In the genomic region with DNA sequence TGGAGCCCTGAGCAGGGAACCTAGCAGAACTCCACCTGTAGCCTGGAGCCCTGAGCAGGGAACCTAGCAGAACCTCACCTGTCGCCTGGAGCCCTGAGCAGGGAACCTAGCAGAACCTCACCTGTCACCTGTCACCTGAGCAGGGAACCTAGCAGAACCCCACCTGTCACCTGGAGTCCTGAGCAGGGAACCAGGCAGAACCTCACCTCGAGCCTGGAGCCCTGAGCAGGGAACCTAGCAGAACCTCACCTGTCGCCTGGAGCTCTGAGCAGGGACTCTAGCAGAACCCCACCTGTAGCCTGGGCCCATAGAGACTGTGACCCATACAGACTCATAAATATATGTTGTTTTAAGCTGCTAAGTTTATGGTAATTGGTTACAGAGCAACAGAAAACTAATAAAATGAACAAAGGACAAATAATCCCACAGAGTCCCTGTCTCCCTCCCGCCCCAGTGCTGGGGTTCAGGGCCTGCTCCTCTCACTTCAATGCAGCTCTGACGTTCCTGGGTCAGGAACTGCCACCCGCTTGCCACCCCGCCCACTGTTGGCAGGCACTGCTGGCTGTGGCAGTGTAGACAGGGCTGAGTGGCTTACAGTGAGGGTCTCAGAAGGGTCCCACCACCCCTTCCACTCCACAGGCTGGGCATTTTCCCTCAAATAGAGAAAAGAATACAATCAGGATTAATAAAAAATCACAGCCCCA, we compare ENCODE assay signal across 17 cellular contexts.
"Had no signal": no experiment of that assay in that cellular context is flagged by ENCODE, and none has a peak within 500 bp of the region (broad histone marks: within the 10 kb centered on the region; RNA-seq: fewer than 3 reads in every experiment).

No MANE protein-coding gene starts in this region.

- DNase-seq: activated CD8-positive, alpha-beta memory T cell treated with anti-CD3 and anti-CD28 coated beads, Interleukin-2, amount 50 U/mL, for 48 hours; activated CD8-positive, alpha-beta T cell treated with anti-CD3 and anti-CD28 coated beads, Interleukin-2, amount 10 ng/mL, durations not matched to agents 7 days and 5 days; activated gamma-delta T cell; adrenal gland; islet precursor cell; naive thymus-derived CD8-positive, alpha-beta T cell; stimulated activated CD4-positive, alpha-beta T cell treated with anti-CD3 and anti-CD28 coated beads, Interleukin-4, amount 100 ng/mL, for 4 hours; stimulated activated CD8-positive, alpha-beta memory T cell treated with anti-CD3 and anti-CD28 coated beads, Interleukin-4, amount 100 ng/mL, for 48 hours; thyroid gland; uterus; WERI-Rb-1 had no signal

- H3K27me3 Mint-ChIP-seq: naive thymus-derived CD8-positive, alpha-beta T cell had no signal

- H3K4me3 ChIP-seq: adrenal gland, esophagus muscularis mucosa, hepatocyte, right atrium auricular region, smooth muscle cell, thyroid gland, uterus had no signal

- H3K79me2 ChIP-seq: hepatocyte had no signal

- H2AFZ ChIP-seq: hepatocyte had no signal

- ATAC-seq: activated CD8-positive, alpha-beta T cell treated with anti-CD3 and anti-CD28 coated beads, Interleukin-2, amount 10 ng/mL, durations not matched to agents 7 days and 5 days; left lobe of liver; naive thymus-derived CD8-positive, alpha-beta T cell had no signal

- H3K4me2 ChIP-seq: hepatocyte, smooth muscle cell had no signal

- H3K4me3 Mint-ChIP-seq: activated CD8-positive, alpha-beta T cell treated with anti-CD3 and anti-CD28 coated beads, Interleukin-2, amount 10 ng/mL, durations not matched to agents 7 days and 5 days; naive thymus-derived CD8-positive, alpha-beta T cell; T-helper 1 cell treated with Interleukin-12 subunit alpha and Interleukin-12 subunit beta and Interleukin-4 antibody, amounts not matched to agents 30 μg/mL and 1 μg/mL, for 36 hours had no signal

- H3K27ac ChIP-seq: adrenal gland, hepatocyte, right atrium auricular region, thyroid gland, WERI-Rb-1 had no signal

- H3K27ac Mint-ChIP-seq: activated CD8-positive, alpha-beta T cell treated with anti-CD3 and anti-CD28 coated beads, Interleukin-2, amount 10 ng/mL, durations not matched to agents 7 days and 5 days; T-helper 1 cell treated with Interleukin-12 subunit alpha and Interleukin-12 subunit beta and Interleukin-4 antibody, amounts not matched to agents 30 μg/mL and 1 μg/mL, for 36 hours had no signal

- H3K27me3 ChIP-seq: adrenal gland, esophagus muscularis mucosa, hepatocyte, right atrium auricular region, thyroid gland, uterus had no signal

- H3K9me3 ChIP-seq: adrenal gland, esophagus muscularis mucosa, right atrium auricular region, thyroid gland, uterus had no signal

- H3K36me3 ChIP-seq: adrenal gland, right atrium auricular region, thyroid gland, uterus, WERI-Rb-1 had no signal

- H3K4me1 ChIP-seq: adrenal gland, esophagus muscularis mucosa, uterus had no signal
